Comparison of ENCODE assay signal across 18 cellular contexts in the genomic region with DNA sequence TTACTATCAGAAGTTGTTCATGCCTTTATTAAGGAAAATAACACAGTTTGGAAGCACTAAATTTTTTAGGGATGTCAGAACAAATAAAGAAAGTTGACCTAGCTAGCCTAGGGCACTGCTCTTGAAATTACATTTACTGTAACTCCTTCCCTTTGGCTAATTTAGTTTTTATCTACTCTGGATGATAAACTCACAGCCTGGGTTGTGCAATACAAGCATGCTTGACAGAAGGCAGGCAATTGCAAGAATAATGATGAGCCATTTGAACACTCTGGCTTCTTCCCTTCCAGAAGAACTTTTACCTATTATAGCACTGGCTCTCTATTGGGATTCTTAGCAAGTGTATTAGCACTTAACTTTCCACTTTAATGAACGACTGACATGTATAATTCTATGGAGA.
"Had no signal": no experiment of that assay in that cellular context is flagged by ENCODE, and none has a peak within 500 bp of the region (broad histone marks: within the 10 kb centered on the region; RNA-seq: fewer than 3 reads in every experiment).

No MANE protein-coding gene starts in this region.

- H3K4me3 Mint-ChIP-seq: activated CD4-positive, alpha-beta T cell treated with anti-CD3 and anti-CD28 coated beads for 36 hours; activated CD8-positive, alpha-beta T cell treated with anti-CD3 and anti-CD28 coated beads, Interleukin-2, amount 10 ng/mL, durations not matched to agents 7 days and 5 days; activated naive CD8-positive, alpha-beta T cell treated with anti-CD3 and anti-CD28 coated beads, Interleukin-2, amount 50 U/mL, for 24 hours; naive thymus-derived CD8-positive, alpha-beta T cell; T-cell; type B pancreatic cell had no signal

- H3K36me3 Mint-ChIP-seq: naive thymus-derived CD8-positive, alpha-beta T cell; T-cell; type B pancreatic cell had no signal

- H3K4me3 ChIP-seq: coronary artery, right lobe of liver, suprapubic skin had no signal

- H3K9me3 Mint-ChIP-seq: activated naive CD8-positive, alpha-beta T cell treated with anti-CD3 and anti-CD28 coated beads, Interleukin-2, amount 50 U/mL, for 24 hours; naive thymus-derived CD8-positive, alpha-beta T cell; T-cell had no signal

- H3K27ac Mint-ChIP-seq: activated CD4-positive, alpha-beta T cell treated with anti-CD3 and anti-CD28 coated beads for 36 hours; activated CD8-positive, alpha-beta T cell treated with anti-CD3 and anti-CD28 coated beads, Interleukin-2, amount 10 ng/mL, durations not matched to agents 7 days and 5 days; activated naive CD8-positive, alpha-beta T cell treated with anti-CD3 and anti-CD28 coated beads, Interleukin-2, amount 50 U/mL, for 24 hours; naive thymus-derived CD8-positive, alpha-beta T cell; T-cell; type B pancreatic cell had no signal

- H3K4me1 Mint-ChIP-seq: activated CD4-positive, alpha-beta T cell treated with anti-CD3 and anti-CD28 coated beads for 36 hours; activated naive CD8-positive, alpha-beta T cell treated with anti-CD3 and anti-CD28 coated beads, Interleukin-2, amount 50 U/mL, for 24 hours had no signal

- DNase-seq: activated CD4-positive, alpha-beta T cell treated with anti-CD3 and anti-CD28 coated beads for 36 hours; activated CD8-positive, alpha-beta memory T cell treated with anti-CD3 and anti-CD28 coated beads, Interleukin-2, amount 50 U/mL, for 48 hours; activated CD8-positive, alpha-beta T cell treated with anti-CD3 and anti-CD28 coated beads, Interleukin-2, amount 10 ng/mL, durations not matched to agents 7 days and 5 days; activated naive CD4-positive, alpha-beta T cell; activated naive CD8-positive, alpha-beta T cell treated with anti-CD3 and anti-CD28 coated beads, Interleukin-2, amount 50 U/mL, for 24 hours; central memory CD4-positive, alpha-beta T cell; effector CD4-positive, alpha-beta T cell; hypothalamus; mammary epithelial cell; naive thymus-derived CD8-positive, alpha-beta T cell; right lobe of liver; stimulated activated CD4-positive, alpha-beta T cell treated with anti-CD3 and anti-CD28 coated beads, Interleukin-12 subunit alpha, Interleukin-12 subunit beta, amount 100 ng/mL, for 4 hours; stimulated activated naive CD4-positive, alpha-beta T cell treated with Interleukin-2 at 50 U/mL for 16 hours; T-cell; WERI-Rb-1 had no signal
